Comparison of ENCODE assay signal across 8 cellular contexts in genomic region chr4:121156822-121157769, GRCh38.
DNase-seq lines count a peak whose midpoint lies in the region; ATAC-seq and TF ChIP-seq lines count a peak whose summit lies in the region.

No MANE protein-coding gene starts in this region.

- TF ChIP-seq CTCF in AG04449 (IDR thresholded peaks at IDR 0.05; ENCODE audit: insufficient read depth, low read length, missing control alignments) (no peak), fibroblast of mammary gland (conservative IDR thresholded peaks at IDR 0.05; ENCODE audit: control insufficient read depth, insufficient read depth, low read depth, low read length) (no peak), nephron progenitor cell (IDR thresholded peaks at IDR 0.05) (no peak)

- no peak overlapping the region for H3K27ac Mint-ChIP-seq in nephron progenitor cell

- H3K4me1 Mint-ChIP-seq in nephron progenitor cell, result peaks cover 23% of the 10 kb centered on the region

- H3K9me3 ChIP-seq in HUES6 (ENCODE audit: control insufficient read depth, insufficient read depth, low read depth, low read length), result no peaks in the 10 kb centered on the region

- no peaks in the 10 kb centered on the region; the same call in 1 of the 2 replicates for H3K4me1 ChIP-seq in HUES6 (ENCODE audit: control insufficient read depth, insufficient read depth, low read length)

- no peak overlapping the region for H3K27ac ChIP-seq in HUES6 (ENCODE audit: low read depth, low read length)

- CTCF ChIA-PET in AG04449 (lab: Yijun Ruan, JAX), result interaction anchor here (0.9 to 2.4 kb wide), 3 partner anchors 10 to 35 kb away, joined by 3 to 10 read pairs (median 4); no protein-coding TSS in a partner anchor

- peak overlapping the region; percentile 90 for H3K4me3 Mint-ChIP-seq in nephron progenitor cell

- DNase-seq in AG04449 (ENCODE audit: low read depth, low spot score), result no peak
- DNase-seq in activated CD8-positive, alpha-beta memory T cell treated with anti-CD3 and anti-CD28 coated beads, Interleukin-2, amount 50 U/mL, for 48 hours, result peak; percentile 61
- peak; percentile 33 for DNase-seq in fibroblast of mammary gland (ENCODE audit: low read depth)
- DNase-seq in nephron progenitor cell, result peak; percentile 79
- DNase-seq in cerebellar nuclear complex (lab: John Stamatoyannopoulos, UW), result no peak

- no peaks in the 10 kb centered on the region for H3K36me3 Mint-ChIP-seq in nephron progenitor cell (ENCODE audit: low read depth)

- peaks cover 8% of the 10 kb centered on the region for H3K27me3 Mint-ChIP-seq in nephron progenitor cell (ENCODE audit: low read depth, poor library complexity)

- peak overlapping the region; percentile 45 for H3K9ac ChIP-seq in HUES6 (ENCODE audit: low read length)

- H3K36me3 ChIP-seq in HUES6 (ENCODE audit: control insufficient read depth, insufficient read depth, low read length), result no peaks in the 10 kb centered on the region

- peaks cover 13% of the 10 kb centered on the region for H3K27me3 ChIP-seq in HUES6 (ENCODE audit: control insufficient read depth, insufficient read depth, low read length)

- no peaks in the 10 kb centered on the region for H3K9me3 Mint-ChIP-seq in nephron progenitor cell

- POLR2A ChIA-PET in AG04449 (lab: Yijun Ruan, JAX), result no interaction called here

- H3K4me3 ChIP-seq in AG04449 (ENCODE audit: low read depth, low read length) (peak overlapping the region; percentile 58), HUES6 (ENCODE audit: low read depth, low read length) (peak overlapping the region; percentile 69), fibroblast of mammary gland (ENCODE audit: control insufficient read depth, low read depth, low read length) (peak overlapping the region; percentile 59)

- ATAC-seq in HG03342 (IDR thresholded peaks at IDR 0.05; ENCODE audit: unreplicated experiment) (no peak), HG03159 (IDR thresholded peaks at IDR 0.05; ENCODE audit: unreplicated experiment) (no peak)

Comparison
In these comparisons a context has a peak if more than half of its experiments do, and no peak if none do; other contexts are left out.
1. DNase-seq: peak in activated CD8-positive, alpha-beta memory T cell treated with anti-CD3 and anti-CD28 coated beads, Interleukin-2, amount 50 U/mL, for 48 hours (single experiment), fibroblast of mammary gland (single experiment) and nephron progenitor cell (single experiment); none in AG04449 (single experiment) and cerebellar nuclear complex (0 of 2).
2. Peak in every context shown above with its lines, with median percentiles within 50 percentile points of each other: H3K4me3 ChIP-seq.